Comparison of ENCODE assay signal across 1 cellular context in genomic region chr6:88705601-88706000, GRCh38.
A peak's percentile ranks its signal among the peaks of the same experiment; 100 is the strongest.
TF ChIP-seq lines count a peak whose summit lies in the region.

No MANE protein-coding gene starts in this region.

TF ChIP-seq in K562, 482 proteins besides CTCF, POLR2A, EP300 and RAD21 (continued from another document):
- TF ChIP-seq ZNF407 (IDR thresholded peaks at IDR 0.05; ENCODE audit: low read depth) (no peak), ZFP36 (IDR thresholded peaks at IDR 0.05; ENCODE audit: low read depth, low read length, partially characterized antibody) (no peak), TSC22D4 (tag; IDR thresholded peaks at IDR 0.05) (no peak), ZNF239 (CRISPR knock-in tag; IDR thresholded peaks at IDR 0.05) (peak; percentile 73), SREBF2 (CRISPR knock-in tag; IDR thresholded peaks at IDR 0.05) (no peak), ZNF764 (CRISPR knock-in tag; IDR thresholded peaks at IDR 0.05; ENCODE audit: low read depth) (no peak), ZNF197 (CRISPR knock-in tag; IDR thresholded peaks at IDR 0.05; ENCODE audit: low read depth) (no peak), ZNF140 (CRISPR knock-in tag; IDR thresholded peaks at IDR 0.05) (no peak), TGIF2 (CRISPR knock-in tag; IDR thresholded peaks at IDR 0.05) (no peak), ZNF518B (CRISPR knock-in tag; IDR thresholded peaks at IDR 0.05) (no peak), POLR2B (IDR thresholded peaks at IDR 0.05; ENCODE audit: low read depth, partially characterized antibody) (no peak), ZNF184 (CRISPR knock-in tag; IDR thresholded peaks at IDR 0.05) (no peak), TARDBP (IDR thresholded peaks at IDR 0.05) (no peak), TCF3 (CRISPR knock-in tag; IDR thresholded peaks at IDR 0.05) (peak; percentile 58), LARP7 (IDR thresholded peaks at IDR 0.05) (no peak), THAP12 (CRISPR knock-in tag; IDR thresholded peaks at IDR 0.05) (no peak), SMAD3 (CRISPR knock-in tag; conservative IDR thresholded peaks at IDR 0.05) (no peak), KDM5B (IDR thresholded peaks at IDR 0.05; ENCODE audit: insufficient replicate concordance, low read depth, low read length) (no peak), IFI16 (CRISPR knock-in tag; IDR thresholded peaks at IDR 0.05) (no peak), HMGXB4 (CRISPR knock-in tag; IDR thresholded peaks at IDR 0.05) (no peak), ZNF561 (CRISPR knock-in tag; conservative IDR thresholded peaks at IDR 0.05) (no peak), CHD4 (IDR thresholded peaks at IDR 0.05; ENCODE audit: insufficient read depth, insufficient replicate concordance, low read depth, low read length, poor library complexity, severe bottlenecking) (no peak), POLR2AphosphoS5 (IDR thresholded peaks at IDR 0.05; ENCODE audit: control insufficient read depth, insufficient read depth, low read depth, low read length) (no peak), GATAD2A (IDR thresholded peaks at IDR 0.05) (no peak), MCM7 (IDR thresholded peaks at IDR 0.05) (no peak), NFE2 (IDR thresholded peaks at IDR 0.05; ENCODE audit: low read depth) (no peak), SMARCB1 (IDR thresholded peaks at IDR 0.05; ENCODE audit: insufficient read length, low read depth) (no peak)
TF ChIP-seq in K562: peak in this region for 6.
